33 cellular contexts compared by ENCODE assay signal in genomic region chr1:25439287-25439686, GRCh38. TPM values are rescaled to one million over a fixed set of nuclear protein-coding genes. Genes with fewer than 3 reads are reported as not detected.
"Had no signal": no experiment of that assay in that cellular context is flagged by ENCODE, and none has a peak within 500 bp of the region (broad histone marks: within the 10 kb centered on the region; RNA-seq: fewer than 3 reads in every experiment).

No MANE protein-coding gene starts in this region.

- H3K27ac ChIP-seq: adrenal gland, body of pancreas, brain microvascular endothelial cell, breast epithelium, VCaP had no signal

- H3K36me3 ChIP-seq: adrenal gland, brain microvascular endothelial cell, breast epithelium had no signal

- H3K27me3 ChIP-seq: adrenal gland, body of pancreas, brain microvascular endothelial cell, breast epithelium had no signal

- DNase-seq: activated B cell treated with CpG ODN at 0.5 μM for 24 hours; activated CD4-positive, alpha-beta memory T cell treated with anti-CD3 and anti-CD28 coated beads for 36 hours; activated CD4-positive, alpha-beta T cell treated with anti-CD3 and anti-CD28 coated beads for 4 hours; activated CD4-positive, alpha-beta T cell treated with anti-CD3 and anti-CD28 coated beads, Interleukin-2, amount 10 ng/mL, durations not matched to agents 24 days and 14 days; activated CD4-positive, alpha-beta T cell treated with anti-CD3 and anti-CD28 coated beads, Interleukin-2, amount 50 U/mL, for 1 hour; activated CD4-positive, alpha-beta T cell treated with anti-CD3 and anti-CD28 coated beads, Interleukin-2, amount 50 U/mL, for 4 hours; activated CD4-positive, CD25-positive, alpha-beta regulatory T cell treated with anti-CD3 and anti-CD28 coated beads, Interleukin-2, amount 50 U/mL, for 72 hours; activated CD8-positive, alpha-beta memory T cell treated with anti-CD3 and anti-CD28 coated beads, Interleukin-2, amount 50 U/mL, for 4 hours; activated CD8-positive, alpha-beta T cell treated with anti-CD3 and anti-CD28 coated beads for 36 hours; activated effector memory CD4-positive, alpha-beta T cell treated with anti-CD3 and anti-CD28 coated beads, Interleukin-2, amount 50 U/mL, for 16 hours; activated gamma-delta T cell treated with Interleukin-2 at 50 U/mL for 16 hours; activated naive CD4-positive, alpha-beta T cell; activated naive CD4-positive, alpha-beta T cell treated with anti-CD3 and anti-CD28 coated beads for 36 hours; activated naive CD4-positive, alpha-beta T cell treated with anti-CD3 and anti-CD28 coated beads, Interleukin-2, amount 50 U/mL, for 16 hours; activated naive CD8-positive, alpha-beta T cell treated with anti-CD3 and anti-CD28 coated beads for 36 hours; activated T-cell treated with anti-CD3 and anti-CD28 coated beads for 4 hours; activated T-cell treated with anti-CD3 and anti-CD28 coated beads, Interleukin-2, amount 50 U/mL, for 1 hour; activated T-cell treated with anti-CD3 and anti-CD28 coated beads, Interleukin-2, amount 50 U/mL, for 4 hours; activated T-cell treated with anti-CD3 and anti-CD28 coated beads, Interleukin-2, amount 50 U/mL, for 72 hours; adrenal gland; amniotic stem cell; aorta; body of pancreas; brain microvascular endothelial cell; central memory CD4-positive, alpha-beta T cell; T-helper 1 cell; T-helper 2 cell; T-helper 9 cell had no signal

- ATAC-seq: activated CD8-positive, alpha-beta T cell treated with anti-CD3 and anti-CD28 coated beads for 36 hours; activated naive CD4-positive, alpha-beta T cell treated with anti-CD3 and anti-CD28 coated beads, Interleukin-2, amount 50 U/mL, for 72 hours; activated T-cell treated with anti-CD3 and anti-CD28 coated beads, Interleukin-2, amount 50 U/mL, for 4 hours; activated T-cell treated with anti-CD3 and anti-CD28 coated beads, Interleukin-2, amount 50 U/mL, for 72 hours; activated T-helper 17 cell treated with anti-CD3 and anti-CD28 coated beads, Interleukin-2, amount 50 U/mL, for 72 hours; body of pancreas had no signal

- H3K9me3 ChIP-seq: adrenal gland, body of pancreas, breast epithelium had no signal

- H3K4me3 ChIP-seq: adrenal gland, body of pancreas, breast epithelium had no signal

RNA-seq across cellular contexts. Expression of gene RHCE, which starts 18.7 kb away (rescaled TPM):
- total RNA-seq: activated B cell treated with CpG ODN at 0.5 μM for 24 hours; activated T-helper 1 cell treated with anti-CD3 and anti-CD28 coated beads, Interleukin-12 subunit alpha, Interleukin-12 subunit beta, Interleukin-2, Interleukin-4 antibody, amounts not matched to agents 30 ng/mL and 10 ng/mL and 1 ng/mL, durations not matched to agents 14 hours and 24 hours and 36 hours had no signal
- polyA plus RNA-seq: aorta had no signal
